Comparison of ENCODE assay signal across 19 cellular contexts in genomic region chr13:102651392-102651791, GRCh38. TPM values are rescaled to one million over a fixed set of nuclear protein-coding genes. Genes with fewer than 3 reads are reported as not detected.
A peak's percentile ranks its signal among the peaks of the same experiment; 100 is the strongest.
DNase-seq lines count a peak whose midpoint lies in the region; ATAC-seq and TF ChIP-seq lines count a peak whose summit lies in the region.
"Had no signal": no experiment of that assay in that cellular context is flagged by ENCODE, and none has a peak within 500 bp of the region (broad histone marks: within the 10 kb centered on the region; RNA-seq: fewer than 3 reads in every experiment).

No MANE protein-coding gene starts in this region.

- H2AFZ ChIP-seq in SK-N-SH (ENCODE audit: low read depth) (no peak overlapping the region), smooth muscle cell (ENCODE audit: low read depth) (no peak overlapping the region)

- H3K27ac Mint-ChIP-seq in naive thymus-derived CD8-positive, alpha-beta T cell, result peak overlapping the region in 2 of 10 donors; percentile 11 to 34
- H3K27ac Mint-ChIP-seq: activated T-cell treated with anti-CD3 and anti-CD28 coated beads, Interleukin-2, amount 50 U/mL, for 24 hours had no signal

- no peaks in the 10 kb centered on the region for H3K9me2 ChIP-seq in SK-N-SH

- ATAC-seq in naive thymus-derived CD8-positive, alpha-beta T cell, result no peak
- ATAC-seq: heart right ventricle had no signal

- no peak for TF ChIP-seq EP300 in SK-N-SH (IDR thresholded peaks at IDR 0.05; ENCODE audit: borderline replicate concordance in 1 of 2, low read depth in 1 of 2, low read length in 1 of 2)

- no peak overlapping the region for H3K4me3 Mint-ChIP-seq in naive thymus-derived CD8-positive, alpha-beta T cell
- H3K4me3 Mint-ChIP-seq: activated T-cell treated with anti-CD3 and anti-CD28 coated beads, Interleukin-2, amount 50 U/mL, for 24 hours; CD8-positive, alpha-beta memory T cell had no signal

- H3K4me3 ChIP-seq in SK-N-SH (ENCODE audit: low read depth in 2 of 2, low read length in 1 of 2), result no peak overlapping the region
- H3K4me3 ChIP-seq in fibroblast of mammary gland (ENCODE audit: control insufficient read depth, low read depth, low read length), result no peak overlapping the region
- peak overlapping the region; percentile 4 for H3K4me3 ChIP-seq in smooth muscle cell
- H3K4me3 ChIP-seq: heart right ventricle, testis had no signal

- H3K36me3 ChIP-seq in SK-N-SH (replicated peaks in 1 of 2; ENCODE audit: control insufficient read depth in 1 of 2, insufficient read depth in 2 of 2, low read length in 1 of 2) (peaks cover 61% of the 10 kb centered on the region in 2 experiments), smooth muscle cell (ENCODE audit: low read depth) (peaks cover 12% of the 10 kb centered on the region)

- H3K9me3 Mint-ChIP-seq in naive thymus-derived CD8-positive, alpha-beta T cell, result no peaks in the 10 kb centered on the region
- H3K9me3 Mint-ChIP-seq: activated T-cell treated with anti-CD3 and anti-CD28 coated beads, Interleukin-2, amount 50 U/mL, for 24 hours; CD8-positive, alpha-beta memory T cell had no signal

- H3K79me2 ChIP-seq in SK-N-SH (ENCODE audit: insufficient read depth) (no peaks in the 10 kb centered on the region), smooth muscle cell (ENCODE audit: low read depth) (no peaks in the 10 kb centered on the region)

- TF ChIP-seq CTCF in SK-N-SH (IDR thresholded peaks at IDR 0.05) (no peak), fibroblast of mammary gland (conservative IDR thresholded peaks at IDR 0.05; ENCODE audit: control insufficient read depth, insufficient read depth, low read depth, low read length) (no peak), smooth muscle cell (IDR thresholded peaks at IDR 0.05; ENCODE audit: borderline replicate concordance, insufficient read depth, poor library complexity, severe bottlenecking) (no peak)

- H3K27me3 Mint-ChIP-seq in naive thymus-derived CD8-positive, alpha-beta T cell, result no peaks in the 10 kb centered on the region
- H3K27me3 Mint-ChIP-seq: activated T-cell treated with anti-CD3 and anti-CD28 coated beads, Interleukin-2, amount 50 U/mL, for 24 hours; CD8-positive, alpha-beta memory T cell had no signal

- H3K4me1 Mint-ChIP-seq in naive thymus-derived CD8-positive, alpha-beta T cell, result peaks cover 0 to 6% (median 3%) of the 10 kb centered on the region in 4 donors

- H3K9me3 ChIP-seq in SK-N-SH, result no peaks in the 10 kb centered on the region
- H3K9me3 ChIP-seq in smooth muscle cell (replicated peaks; ENCODE audit: low read depth), result no peaks in the 10 kb centered on the region
- H3K9me3 ChIP-seq: heart right ventricle, neutrophil, testis had no signal

- peak; percentile 19 for DNase-seq in DMS53 (lab: John Stamatoyannopoulos, UW)
- DNase-seq in DMS53 treated with DMSO at 0.1 percent for 48 hours (lab: John Stamatoyannopoulos, UW; ENCODE audit: unreplicated experiment), result no peak
- DNase-seq in SK-N-SH, result no peak
- peak; percentile 21 for DNase-seq in fibroblast of mammary gland (ENCODE audit: low read depth)
- no peak for DNase-seq in smooth muscle cell (lab: John Stamatoyannopoulos, UW; ENCODE audit: unreplicated experiment)
- no peak for DNase-seq in naive thymus-derived CD8-positive, alpha-beta T cell
- no peak for DNase-seq in stimulated activated CD4-positive, alpha-beta T cell treated with anti-CD3 and anti-CD28 coated beads, Interleukin-1b, Interleukin-23, amount 100 ng/mL, for 48 hours
- DNase-seq in NOMO-1 treated with DMSO at 0.1 percent for 48 hours (lab: John Stamatoyannopoulos, UW; ENCODE audit: unreplicated experiment), result no peak
- DNase-seq: activated T-cell treated with anti-CD3 and anti-CD28 coated beads, Interleukin-2, amount 50 U/mL, for 24 hours; CD8-positive, alpha-beta memory T cell; heart right ventricle; Kasumi-1; NK-92 treated with Interleukin-12 subunit alpha and Interleukin-12 subunit beta, amount 100 ng/mL, for 24 hours; SW 1271; testis had no signal

- TF ChIP-seq RAD21 in SK-N-SH (IDR thresholded peaks at IDR 0.05; ENCODE audit: low read length), result no peak

- H3F3A ChIP-seq in SK-N-SH (replicated peaks; ENCODE audit: insufficient read depth) (peaks cover 20% of the 10 kb centered on the region), smooth muscle cell (ENCODE audit: low read depth) (peaks cover 4% of the 10 kb centered on the region)

- H3K4me2 ChIP-seq in SK-N-SH (peak overlapping the region; percentile 30; the same call in 1 of the 2 replicates), smooth muscle cell (peak overlapping the region; percentile 76)

- peak overlapping the region in 1 of 2 experiments; percentile 29; a peak in 1 of 4 replicates for H3K27ac ChIP-seq in SK-N-SH (ENCODE audit: low read depth in 2 of 2, low read length in 1 of 2)
- peak overlapping the region; percentile 64 for H3K27ac ChIP-seq in smooth muscle cell (ENCODE audit: low read depth)
- H3K27ac ChIP-seq: 22Rv1, heart right ventricle, neutrophil, testis had no signal

- H3K27me3 ChIP-seq in SK-N-SH (ENCODE audit: insufficient read depth) (no peaks in the 10 kb centered on the region), smooth muscle cell (ENCODE audit: low read depth) (no peaks in the 10 kb centered on the region)
- H3K27me3 ChIP-seq: heart right ventricle, neutrophil, testis had no signal

- H4K20me1 ChIP-seq in SK-N-SH (ENCODE audit: insufficient read depth), result no peaks in the 10 kb centered on the region
- no peaks in the 10 kb centered on the region for H4K20me1 ChIP-seq in smooth muscle cell (ENCODE audit: low read depth)

- H3K36me3 Mint-ChIP-seq in naive thymus-derived CD8-positive, alpha-beta T cell, result peaks cover 3 to 60% (median 7%) of the 10 kb centered on the region in 3 donors

- H3K9ac ChIP-seq in SK-N-SH, result no peak overlapping the region
- H3K9ac ChIP-seq in smooth muscle cell (ENCODE audit: low read depth), result no peak overlapping the region

- CTCF ChIA-PET in SK-N-SH (lab: Yijun Ruan, JAX), result interaction anchor here (1.5 kb wide), 1 partner anchor 60 kb away, joined by 3 read pairs; no protein-coding TSS in a partner anchor

- POLR2A ChIA-PET in SK-N-SH (lab: Yijun Ruan, JAX), result no interaction called here
- POLR2A ChIA-PET in naive thymus-derived CD8-positive, alpha-beta T cell (lab: Charles Lee), result interaction anchor here (0.9 to 1.3 kb wide), 2 partner anchors 55 to 195 kb away, joined by 3 to 6 read pairs; partner anchors contain the start of genes ERCC5 and TPP2

- H3K4me1 ChIP-seq in SK-N-SH (ENCODE audit: control insufficient read depth in 1 of 2, insufficient read depth in 2 of 2, low read depth in 1 of 2, low read length in 1 of 2) (peaks cover 0 to 16% of the 10 kb centered on the region in 2 experiments; a peak in 3 of 4 replicates), smooth muscle cell (ENCODE audit: low read depth) (peaks cover 6% of the 10 kb centered on the region)
- H3K4me1 ChIP-seq: heart right ventricle, testis had no signal

TF ChIP-seq in SK-N-SH, 30 proteins besides CTCF, POLR2A, EP300 and RAD21:
- TF ChIP-seq JUND (IDR thresholded peaks at IDR 0.05), result peak; percentile 40; the same call in 1 of the 2 replicates
- no peak for TF ChIP-seq SIN3A (IDR thresholded peaks at IDR 0.05; ENCODE audit: borderline replicate concordance, low read depth, low read length)
- TF ChIP-seq FOSL2 (IDR thresholded peaks at IDR 0.05; ENCODE audit: borderline replicate concordance, low read depth), result peak; percentile 48; the same call in 1 of the 2 replicates

RNA-seq across cellular contexts. Expression of gene METTL21C, which starts 43.5 kb away (rescaled TPM):
- polyA plus RNA-seq in SK-N-SH (2012; rRNA removed) (not detected in 2 replicates), smooth muscle cell (not detected in 2 replicates)
- polyA plus RNA-seq in SK-N-SH (2012; cell fraction: cytosol; rRNA removed), result not detected in 2 replicates
- polyA plus RNA-seq in SK-N-SH (2012; cell fraction: nucleus; rRNA removed), result not detected in 2 replicates
- total RNA-seq in smooth muscle cell, result not detected in 2 replicates
- total RNA-seq in naive thymus-derived CD8-positive, alpha-beta T cell, result not detected
- under 1 TPM in 1 of 3 donors, not detected in 2; 0.15 TPM for polyA plus RNA-seq in naive thymus-derived CD8-positive, alpha-beta T cell
- total RNA-seq: aorta; CD8-positive, alpha-beta memory T cell; heart right ventricle had no signal
- polyA plus RNA-seq: aorta; CD8-positive, alpha-beta memory T cell; heart right ventricle; liver had no signal

RNA-seq across cellular contexts. Expression of gene TPP2, which starts 54.6 kb away (rescaled TPM):
- polyA plus RNA-seq in SK-N-SH (2012; rRNA removed), result 8.3 and 9.9 TPM in 2 replicates
- 10.9 and 12.6 TPM in 2 replicates for polyA plus RNA-seq in SK-N-SH (2012; cell fraction: cytosol; rRNA removed)
- polyA plus RNA-seq in SK-N-SH (2012; cell fraction: nucleus; rRNA removed), result 10.8 and 24.5 TPM in 2 replicates
- total RNA-seq in smooth muscle cell, result 38.7 and 51.6 TPM in 2 replicates
- 13.0 and 14.2 TPM in 2 replicates for polyA plus RNA-seq in smooth muscle cell
- 100 to 1,000 TPM; 210 to 224 TPM for total RNA-seq in naive thymus-derived CD8-positive, alpha-beta T cell
- polyA plus RNA-seq in naive thymus-derived CD8-positive, alpha-beta T cell, result 10 to 100 TPM; 52.3 to 64.7 (median 61.1) TPM

Comparison
In these comparisons a context has a peak if more than half of its experiments do, and no peak if none do; other contexts are left out.
1. DNase-seq: peak in DMS53 (single experiment) and fibroblast of mammary gland (single experiment); none in DMS53 treated with DMSO at 0.1 percent for 48 hours (single experiment), SK-N-SH (single experiment), smooth muscle cell (single experiment), naive thymus-derived CD8-positive, alpha-beta T cell (0 of 10), stimulated activated CD4-positive, alpha-beta T cell treated with anti-CD3 and anti-CD28 coated beads, Interleukin-1b, Interleukin-23, amount 100 ng/mL, for 48 hours (single experiment) and NOMO-1 treated with DMSO at 0.1 percent for 48 hours (single experiment).